In genomic region chr12:1306096-1306495, GRCh38 we compare ENCODE assay signal across 22 cellular contexts.
A peak's percentile ranks its signal among the peaks of the same experiment; 100 is the strongest.
DNase-seq lines count a peak whose midpoint lies in the region; ATAC-seq and TF ChIP-seq lines count a peak whose summit lies in the region.
"Had no signal": no experiment of that assay in that cellular context is flagged by ENCODE, and none has a peak within 500 bp of the region (broad histone marks: within the 10 kb centered on the region; RNA-seq: fewer than 3 reads in every experiment).

No MANE protein-coding gene starts in this region.

- ATAC-seq in Panc1 (no peak), HG02884 (IDR thresholded peaks at IDR 0.05; ENCODE audit: unreplicated experiment) (no peak)
- no peak for ATAC-seq in activated naive CD8-positive, alpha-beta T cell treated with anti-CD3 and anti-CD28 coated beads, Interleukin-2, amount 50 U/mL, for 24 hours
- ATAC-seq: natural killer cell had no signal

- POLR2A ChIA-PET in Panc1 (lab: Charles Lee), result no interaction called here

- H3K27ac Mint-ChIP-seq in activated naive CD8-positive, alpha-beta T cell treated with anti-CD3 and anti-CD28 coated beads, Interleukin-2, amount 50 U/mL, for 24 hours, result no peak overlapping the region
- H3K27ac Mint-ChIP-seq: T-helper 1 cell treated with Interleukin-12 subunit alpha and Interleukin-12 subunit beta and Interleukin-4 antibody, amounts not matched to agents 30 μg/mL and 1 μg/mL, for 36 hours had no signal

- no peaks in the 10 kb centered on the region for H3K9me3 Mint-ChIP-seq in activated naive CD8-positive, alpha-beta T cell treated with anti-CD3 and anti-CD28 coated beads, Interleukin-2, amount 50 U/mL, for 24 hours
- H3K9me3 Mint-ChIP-seq: CD8-positive, alpha-beta memory T cell; natural killer cell; T-helper 1 cell treated with Interleukin-12 subunit alpha and Interleukin-12 subunit beta and Interleukin-4 antibody, amounts not matched to agents 30 μg/mL and 1 μg/mL, for 36 hours had no signal

- in situ Hi-C loops in Panc1 (cut with HindIII; ENCODE audit: low pct_unique_long_range_greater_than_20kb, low sequenced_read_pairs), result no loop called here

- H3K27ac ChIP-seq in Panc1 (ENCODE audit: low read length) (peak overlapping the region; percentile 34), sigmoid colon (peak overlapping the region in 3 of 4 donors; percentile 15 to 30 (median 17))
- H3K27ac ChIP-seq: epithelial cell of prostate, RWPE1 had no signal

- CTCF ChIA-PET in Panc1 (lab: Charles Lee), result no interaction called here

- no peak for TF ChIP-seq CTCF in Panc1 (IDR thresholded peaks at IDR 0.05)
- no peak for TF ChIP-seq CTCF in fibroblast of the aortic adventitia (IDR thresholded peaks at IDR 0.05; ENCODE audit: insufficient read depth, low read length)
- TF ChIP-seq CTCF in sigmoid colon (IDR thresholded peaks at IDR 0.05), result no peak

- no peaks in the 10 kb centered on the region for H3K36me3 Mint-ChIP-seq in activated naive CD8-positive, alpha-beta T cell treated with anti-CD3 and anti-CD28 coated beads, Interleukin-2, amount 50 U/mL, for 24 hours (ENCODE audit: low read depth)
- H3K36me3 Mint-ChIP-seq: natural killer cell had no signal

- H3K9me3 ChIP-seq in Panc1 (ENCODE audit: control insufficient read depth, insufficient read depth, low read depth, low read length), result no peaks in the 10 kb centered on the region
- H3K9me3 ChIP-seq in sigmoid colon, result no peaks in the 10 kb centered on the region
- H3K9me3 ChIP-seq: HAP-1, thoracic aorta had no signal

- intact Hi-C loops in Panc1 (cut with micrococcal nuclease; ENCODE audit: unreplicated experiment) (no loop called here), sigmoid colon (cut with DNase I) (no loop called here)

- H3K4me3 Mint-ChIP-seq in activated naive CD8-positive, alpha-beta T cell treated with anti-CD3 and anti-CD28 coated beads, Interleukin-2, amount 50 U/mL, for 24 hours, result no peak overlapping the region
- H3K4me3 Mint-ChIP-seq: CD8-positive, alpha-beta memory T cell; natural killer cell; T-helper 1 cell treated with Interleukin-12 subunit alpha and Interleukin-12 subunit beta and Interleukin-4 antibody, amounts not matched to agents 30 μg/mL and 1 μg/mL, for 36 hours had no signal

- peak in 2 of 3 experiments; percentile 14 to 17 for DNase-seq in NCI-H1417 (lab: John Stamatoyannopoulos, UW)
- DNase-seq in NCI-H1417 treated with DMSO at 0.1 percent for 48 hours (lab: John Stamatoyannopoulos, UW), result no peak
- no peak for DNase-seq in Panc1 (ENCODE audit: low read depth, low spot score)
- DNase-seq in fibroblast of the aortic adventitia (ENCODE audit: low read depth), result peak; percentile 19
- DNase-seq in sigmoid colon, result no peak
- no peak for DNase-seq in activated CD8-positive, alpha-beta memory T cell treated with anti-CD3 and anti-CD28 coated beads, Interleukin-2, amount 50 U/mL, for 4 hours
- no peak for DNase-seq in activated naive CD8-positive, alpha-beta T cell treated with anti-CD3 and anti-CD28 coated beads, Interleukin-2, amount 50 U/mL, for 24 hours
- DNase-seq: activated CD4-positive, alpha-beta T cell treated with anti-CD3 and anti-CD28 coated beads for 4 hours; activated naive CD4-positive, alpha-beta T cell treated with anti-CD3 and anti-CD28 coated beads, Interleukin-2, amount 50 U/mL, for 16 hours; CD8-positive, alpha-beta memory T cell; cerebellar nuclear complex; head of caudate nucleus; IMR-90; natural killer cell; NCI-H524 treated with DMSO at 0.1 percent for 48 hours; stimulated activated CD8-positive, alpha-beta memory T cell treated with anti-CD3 and anti-CD28 coated beads, Interleukin-4, amount 100 ng/mL, for 48 hours had no signal

- H3K27me3 ChIP-seq in Panc1 (ENCODE audit: control insufficient read depth, insufficient read depth, low read length) (no peaks in the 10 kb centered on the region), sigmoid colon (no peaks in the 10 kb centered on the region)

- TF ChIP-seq EP300 in sigmoid colon (IDR thresholded peaks at IDR 0.05), result no peak

- BruUV-seq in Panc1 (replicated peaks; lab: Mats Ljungman, UMichigan), result no TSS peak

- no peaks in the 10 kb centered on the region for H3K36me3 ChIP-seq in Panc1 (ENCODE audit: control insufficient read depth, insufficient read depth, low read length)
- no peaks in the 10 kb centered on the region for H3K36me3 ChIP-seq in sigmoid colon
- H3K36me3 ChIP-seq: HAP-1, thoracic aorta had no signal

- no peak for TF ChIP-seq POLR2A in sigmoid colon (IDR thresholded peaks at IDR 0.05)

- H3K4me1 ChIP-seq in Panc1 (ENCODE audit: control insufficient read depth, insufficient read depth, low read length) (peaks cover 1% of the 10 kb centered on the region; the same call in 1 of the 2 replicates), sigmoid colon (peaks cover 0 to 16% (median 12%) of the 10 kb centered on the region in 4 donors)
- H3K4me1 ChIP-seq: HAP-1 had no signal

- H3K4me3 ChIP-seq in Panc1 (ENCODE audit: low read depth in 2 of 2, low read length in 2 of 2) (no peak overlapping the region), fibroblast of the aortic adventitia (ENCODE audit: low read depth, low read length) (no peak overlapping the region), sigmoid colon (no peak overlapping the region)
- H3K4me3 ChIP-seq: HAP-1, thoracic aorta had no signal

- 64 to 73% methylated on average over 4 of the region's 4 CpGs for WGBS in sigmoid colon, 2 donors

- H3K27me3 Mint-ChIP-seq in activated naive CD8-positive, alpha-beta T cell treated with anti-CD3 and anti-CD28 coated beads, Interleukin-2, amount 50 U/mL, for 24 hours, result no peaks in the 10 kb centered on the region
- H3K27me3 Mint-ChIP-seq: CD8-positive, alpha-beta memory T cell had no signal

- H3K4me1 Mint-ChIP-seq in activated naive CD8-positive, alpha-beta T cell treated with anti-CD3 and anti-CD28 coated beads, Interleukin-2, amount 50 U/mL, for 24 hours, result no peaks in the 10 kb centered on the region
- H3K4me1 Mint-ChIP-seq: CD8-positive, alpha-beta memory T cell had no signal

Comparison
In these comparisons a context has a peak if more than half of its experiments do, and no peak if none do; other contexts are left out.
1. DNase-seq: peak in NCI-H1417 (2 of 3) and fibroblast of the aortic adventitia (single experiment); none in NCI-H1417 treated with DMSO at 0.1 percent for 48 hours (single experiment), Panc1 (single experiment), sigmoid colon (single experiment), activated CD8-positive, alpha-beta memory T cell treated with anti-CD3 and anti-CD28 coated beads, Interleukin-2, amount 50 U/mL, for 4 hours (single experiment) and activated naive CD8-positive, alpha-beta T cell treated with anti-CD3 and anti-CD28 coated beads, Interleukin-2, amount 50 U/mL, for 24 hours (single experiment).